1 cellular context compared by ENCODE assay signal in the genomic region with DNA sequence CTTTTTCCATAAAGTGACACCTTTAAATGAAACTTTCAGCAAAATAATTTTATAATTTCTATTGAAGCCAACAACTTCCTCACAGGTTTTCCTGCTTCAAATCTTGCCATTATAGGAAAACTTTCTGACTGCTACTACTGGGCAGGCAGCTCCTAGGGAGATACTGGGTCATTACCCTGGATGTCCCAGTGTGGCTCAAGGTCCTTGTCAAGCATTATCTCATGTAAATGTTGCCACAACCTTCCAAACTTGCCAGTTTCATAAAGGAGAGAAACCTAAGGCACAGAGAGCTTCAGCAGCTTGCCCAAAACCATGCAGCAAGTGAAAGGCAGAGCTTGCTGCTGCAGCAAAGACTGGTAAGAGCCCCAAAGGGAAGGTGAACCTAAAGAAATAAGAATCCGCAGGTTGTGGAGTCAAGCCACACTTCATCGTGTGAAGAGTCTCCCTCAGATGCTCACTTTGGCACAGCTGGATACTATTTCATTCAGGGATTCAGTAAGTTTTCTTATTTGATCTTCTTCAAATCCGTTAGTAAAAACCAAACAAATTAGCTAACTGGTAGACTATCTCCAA.
TF ChIP-seq lines count a peak whose summit lies in the region.

No MANE protein-coding gene starts in this region.

TF ChIP-seq in HepG2, 621 proteins besides CTCF, POLR2A, EP300 and RAD21:
- TF ChIP-seq ZNF17 (CRISPR knock-in tag; IDR thresholded peaks at IDR 0.05) = no peak
- TF ChIP-seq U2AF1 (optimal IDR thresholded peaks at IDR 0.05; ENCODE audit: low read depth, low read length) = no peak
- TF ChIP-seq PLSCR1 (CRISPR knock-in tag; IDR thresholded peaks at IDR 0.05; ENCODE audit: borderline replicate concordance) = no peak
- TF ChIP-seq MED8 (CRISPR knock-in tag; IDR thresholded peaks at IDR 0.05; ENCODE audit: insufficient replicate concordance) = no peak
- TF ChIP-seq ZNF780A (CRISPR knock-in tag; IDR thresholded peaks at IDR 0.05) = no peak
- no peak for TF ChIP-seq FOSL1 (CRISPR knock-in tag; IDR thresholded peaks at IDR 0.05; ENCODE audit: borderline replicate concordance)
- TF ChIP-seq ZHX2 (IDR thresholded peaks at IDR 0.05; ENCODE audit: low read depth) = no peak
- TF ChIP-seq ZHX2 (CRISPR knock-in tag; IDR thresholded peaks at IDR 0.05; ENCODE audit: borderline replicate concordance) = no peak
- no peak for TF ChIP-seq PCBP1 (IDR thresholded peaks at IDR 0.05; ENCODE audit: borderline replicate concordance, low read depth, low read length)
- TF ChIP-seq, protein P1, sequence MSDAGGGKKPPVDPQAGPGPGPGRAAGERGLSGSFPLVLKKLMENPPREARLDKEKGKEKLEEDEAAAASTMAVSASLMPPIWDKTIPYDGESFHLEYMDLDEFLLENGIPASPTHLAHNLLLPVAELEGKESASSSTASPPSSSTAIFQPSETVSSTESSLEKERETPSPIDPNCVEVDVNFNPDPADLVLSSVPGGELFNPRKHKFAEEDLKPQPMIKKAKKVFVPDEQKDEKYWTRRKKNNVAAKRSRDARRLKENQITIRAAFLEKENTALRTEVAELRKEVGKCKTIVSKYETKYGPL (CRISPR knock-in tag; IDR thresholded peaks at IDR 0.05) = no peak
- no peak for TF ChIP-seq KDM5A (IDR thresholded peaks at IDR 0.05; ENCODE audit: borderline replicate concordance, low read length)
- TF ChIP-seq ZNF513 (CRISPR knock-in tag; conservative IDR thresholded peaks at IDR 0.05) = no peak
- TF ChIP-seq ONECUT2 (CRISPR knock-in tag; IDR thresholded peaks at IDR 0.05) = no peak
- no peak for TF ChIP-seq ZFP41 (CRISPR knock-in tag; IDR thresholded peaks at IDR 0.05; ENCODE audit: borderline replicate concordance)
- no peak for TF ChIP-seq SKI (IDR thresholded peaks at IDR 0.05; ENCODE audit: partially characterized antibody)
- TF ChIP-seq TOPORS (CRISPR knock-in tag; IDR thresholded peaks at IDR 0.05) = no peak
